Comparison of ENCODE assay signal across 1 cellular context in genomic region chr13:52599853-52600603, GRCh38.
TF ChIP-seq lines count a peak whose summit lies in the region.

No MANE protein-coding gene starts in this region.

TF ChIP-seq in HEK293, 187 proteins besides CTCF, POLR2A, EP300 and RAD21 (continued from another document):
- TF ChIP-seq, protein P1, sequence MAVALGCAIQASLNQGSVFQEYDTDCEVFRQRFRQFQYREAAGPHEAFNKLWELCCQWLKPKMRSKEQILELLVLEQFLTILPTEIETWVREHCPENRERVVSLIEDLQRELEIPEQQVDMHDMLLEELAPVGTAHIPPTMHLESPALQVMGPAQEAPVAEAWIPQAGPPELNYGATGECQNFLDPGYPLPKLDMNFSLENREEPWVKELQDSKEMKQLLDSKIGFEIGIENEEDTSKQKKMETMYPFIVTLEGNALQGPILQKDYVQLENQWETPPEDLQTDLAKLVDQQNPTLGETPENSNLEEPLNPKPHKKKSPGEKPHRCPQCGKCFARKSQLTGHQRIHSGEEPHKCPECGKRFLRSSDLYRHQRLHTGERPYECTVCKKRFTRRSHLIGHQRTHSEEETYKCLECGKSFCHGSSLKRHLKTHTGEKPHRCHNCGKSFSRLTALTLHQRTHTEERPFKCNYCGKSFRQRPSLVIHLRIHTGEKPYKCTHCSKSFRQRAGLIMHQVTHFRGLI (tag by site-specific recombination; IDR thresholded peaks at IDR 0.05) = peak; percentile 93
- TF ChIP-seq ZNF510 (tag by site-specific recombination; IDR thresholded peaks at IDR 0.05; ENCODE audit: insufficient replicate concordance) (no peak), ZNF175 (tag by site-specific recombination; IDR thresholded peaks at IDR 0.05) (no peak), ZNF19 (tag by site-specific recombination; IDR thresholded peaks at IDR 0.05; ENCODE audit: low read depth) (no peak), ZNF280D (tag by site-specific recombination; IDR thresholded peaks at IDR 0.05) (no peak), ZFHX2 (tag by site-specific recombination; conservative IDR thresholded peaks at IDR 0.05) (peak; percentile 70), KLF16 (tag by site-specific recombination; IDR thresholded peaks at IDR 0.05) (no peak), GLI4 (tag by site-specific recombination; IDR thresholded peaks at IDR 0.05) (peak; percentile 73), PBX3 (CRISPR knock-in tag; IDR thresholded peaks at IDR 0.05) (peak; percentile 43; the same call in 1 of the 2 replicates), ZNF585B (tag by site-specific recombination; IDR thresholded peaks at IDR 0.05) (no peak), ZNF266 (tag by site-specific recombination; IDR thresholded peaks at IDR 0.05; ENCODE audit: low read depth) (no peak), ZNF548 (tag by site-specific recombination; IDR thresholded peaks at IDR 0.05) (no peak), ZBTB8A (tag by site-specific recombination; IDR thresholded peaks at IDR 0.05) (peak; percentile 93), ZNF248 (tag by site-specific recombination; IDR thresholded peaks at IDR 0.05) (no peak), ZNF660 (tag by site-specific recombination; IDR thresholded peaks at IDR 0.05) (peak; percentile 69; the same call in 1 of the 2 replicates), GLI2 (tag by site-specific recombination; IDR thresholded peaks at IDR 0.05; ENCODE audit: borderline replicate concordance, low read depth) (no peak), ZFP41 (tag by site-specific recombination; IDR thresholded peaks at IDR 0.05; ENCODE audit: borderline replicate concordance) (no peak), ZNF423 (tag by site-specific recombination; IDR thresholded peaks at IDR 0.05) (no peak), ZNF501 (tag by site-specific recombination; IDR thresholded peaks at IDR 0.05) (no peak), ZNF350 (tag by site-specific recombination; IDR thresholded peaks at IDR 0.05) (no peak), SP2 (tag by site-specific recombination; IDR thresholded peaks at IDR 0.05) (0 out of 2 replicates have a peak, but pooled peaks have one; percentile 3), PRDM4 (tag by site-specific recombination; IDR thresholded peaks at IDR 0.05) (no peak), ZBTB20 (tag by site-specific recombination; IDR thresholded peaks at IDR 0.05) (peak; percentile 48; the same call in 1 of the 2 replicates), ZNF792 (tag by site-specific recombination; IDR thresholded peaks at IDR 0.05) (no peak), IKZF3 (tag by site-specific recombination; IDR thresholded peaks at IDR 0.05) (peak; percentile 60), ZNF561 (tag by site-specific recombination; IDR thresholded peaks at IDR 0.05; ENCODE audit: borderline replicate concordance) (no peak), ZNF335 (tag by site-specific recombination; conservative IDR thresholded peaks at IDR 0.05) (peak; percentile 56; the same call in 1 of the 2 replicates)
- TF ChIP-seq, protein P2, sequence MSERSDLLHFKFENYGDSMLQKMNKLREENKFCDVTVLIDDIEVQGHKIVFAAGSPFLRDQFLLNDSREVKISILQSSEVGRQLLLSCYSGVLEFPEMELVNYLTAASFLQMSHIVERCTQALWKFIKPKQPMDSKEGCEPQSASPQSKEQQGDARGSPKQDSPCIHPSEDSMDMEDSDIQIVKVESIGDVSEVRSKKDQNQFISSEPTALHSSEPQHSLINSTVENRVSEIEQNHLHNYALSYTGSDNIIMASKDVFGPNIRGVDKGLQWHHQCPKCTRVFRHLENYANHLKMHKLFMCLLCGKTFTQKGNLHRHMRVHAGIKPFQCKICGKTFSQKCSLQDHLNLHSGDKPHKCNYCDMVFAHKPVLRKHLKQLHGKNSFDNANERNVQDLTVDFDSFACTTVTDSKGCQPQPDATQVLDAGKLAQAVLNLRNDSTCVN (tag by site-specific recombination; optimal IDR thresholded peaks at IDR 0.05) = peak; percentile 91
- TF ChIP-seq, protein P3, sequence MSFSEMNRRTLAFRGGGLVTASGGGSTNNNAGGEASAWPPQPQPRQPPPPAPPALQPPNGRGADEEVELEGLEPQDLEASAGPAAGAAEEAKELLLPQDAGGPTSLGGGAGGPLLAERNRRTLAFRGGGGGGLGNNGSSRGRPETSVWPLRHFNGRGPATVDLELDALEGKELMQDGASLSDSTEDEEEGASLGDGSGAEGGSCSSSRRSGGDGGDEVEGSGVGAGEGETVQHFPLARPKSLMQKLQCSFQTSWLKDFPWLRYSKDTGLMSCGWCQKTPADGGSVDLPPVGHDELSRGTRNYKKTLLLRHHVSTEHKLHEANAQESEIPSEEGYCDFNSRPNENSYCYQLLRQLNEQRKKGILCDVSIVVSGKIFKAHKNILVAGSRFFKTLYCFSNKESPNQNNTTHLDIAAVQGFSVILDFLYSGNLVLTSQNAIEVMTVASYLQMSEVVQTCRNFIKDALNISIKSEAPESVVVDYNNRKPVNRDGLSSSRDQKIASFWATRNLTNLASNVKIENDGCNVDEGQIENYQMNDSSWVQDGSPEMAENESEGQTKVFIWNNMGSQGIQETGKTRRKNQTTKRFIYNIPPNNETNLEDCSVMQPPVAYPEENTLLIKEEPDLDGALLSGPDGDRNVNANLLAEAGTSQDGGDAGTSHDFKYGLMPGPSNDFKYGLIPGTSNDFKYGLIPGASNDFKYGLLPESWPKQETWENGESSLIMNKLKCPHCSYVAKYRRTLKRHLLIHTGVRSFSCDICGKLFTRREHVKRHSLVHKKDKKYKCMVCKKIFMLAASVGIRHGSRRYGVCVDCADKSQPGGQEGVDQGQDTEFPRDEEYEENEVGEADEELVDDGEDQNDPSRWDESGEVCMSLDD (tag by site-specific recombination; IDR thresholded peaks at IDR 0.05) = no peak
- TF ChIP-seq, protein P4, sequence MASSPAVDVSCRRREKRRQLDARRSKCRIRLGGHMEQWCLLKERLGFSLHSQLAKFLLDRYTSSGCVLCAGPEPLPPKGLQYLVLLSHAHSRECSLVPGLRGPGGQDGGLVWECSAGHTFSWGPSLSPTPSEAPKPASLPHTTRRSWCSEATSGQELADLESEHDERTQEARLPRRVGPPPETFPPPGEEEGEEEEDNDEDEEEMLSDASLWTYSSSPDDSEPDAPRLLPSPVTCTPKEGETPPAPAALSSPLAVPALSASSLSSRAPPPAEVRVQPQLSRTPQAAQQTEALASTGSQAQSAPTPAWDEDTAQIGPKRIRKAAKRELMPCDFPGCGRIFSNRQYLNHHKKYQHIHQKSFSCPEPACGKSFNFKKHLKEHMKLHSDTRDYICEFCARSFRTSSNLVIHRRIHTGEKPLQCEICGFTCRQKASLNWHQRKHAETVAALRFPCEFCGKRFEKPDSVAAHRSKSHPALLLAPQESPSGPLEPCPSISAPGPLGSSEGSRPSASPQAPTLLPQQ (tag by site-specific recombination; IDR thresholded peaks at IDR 0.05) = no peak
